9 cellular contexts compared by ENCODE assay signal in genomic region chr9:88106492-88106891, GRCh38. TPM values are rescaled to one million over a fixed set of nuclear protein-coding genes. Genes with fewer than 3 reads are reported as not detected.
A peak's percentile ranks its signal among the peaks of the same experiment; 100 is the strongest.
DNase-seq lines count a peak whose midpoint lies in the region; ATAC-seq, FAIRE-seq and TF ChIP-seq lines count a peak whose summit lies in the region.
"Had no signal": no experiment of that assay in that cellular context is flagged by ENCODE, and none has a peak within 500 bp of the region (broad histone marks: within the 10 kb centered on the region; RNA-seq: fewer than 3 reads in every experiment).

No MANE protein-coding gene starts in this region.

- H3K4me1 ChIP-seq in H1 (replicated peaks in 1 of 4; ENCODE audit: control insufficient read depth in 3 of 4, insufficient read depth in 4 of 4, low read length in 3 of 4), result peaks cover 0 to 3% (median 0%) of the 10 kb centered on the region in 4 experiments; a peak in 1 of 7 replicates
- H3K4me1 ChIP-seq in CD8-positive, alpha-beta memory T cell (ENCODE audit: insufficient read depth, low read length), result no peaks in the 10 kb centered on the region

- peaks cover 35% of the 10 kb centered on the region for H3K27me3 Mint-ChIP-seq in osteocyte (ENCODE audit: unreplicated experiment)
- peaks cover 5 to 27% of the 10 kb centered on the region in 2 donors for H3K27me3 Mint-ChIP-seq in CD8-positive, alpha-beta memory T cell

- TF ChIP-seq RAD21 in H1 (IDR thresholded peaks at IDR 0.05 in 1 of 2, conservative IDR thresholded peaks at IDR 0.05 in 1 of 2; ENCODE audit: low read depth in 2 of 2, low read length in 2 of 2), result peak; percentile 62 to 65

- H3K23ac ChIP-seq in H1 (ENCODE audit: insufficient read length), result no peak overlapping the region

- peaks cover 0 to 4% (median 0%) of the 10 kb centered on the region in 4 experiments; a peak in 1 of 7 replicates for H3K27me3 ChIP-seq in H1 (replicated peaks in 1 of 4; ENCODE audit: control insufficient read depth in 3 of 4, extremely low read depth in 1 of 4, insufficient read depth in 3 of 4, low read length in 3 of 4)
- no peaks in the 10 kb centered on the region for H3K27me3 ChIP-seq in CD8-positive, alpha-beta memory T cell (ENCODE audit: insufficient read depth, low read length, poor library complexity, severe bottlenecking)

- H3K14ac ChIP-seq in H1 (ENCODE audit: insufficient read length), result no peak overlapping the region

- H4K5ac ChIP-seq in H1 (ENCODE audit: insufficient read length, low read depth, low read length), result no peak overlapping the region

- CTCF ChIA-PET in H1 (lab: Charles Lee; ENCODE audit: partially characterized antibody), result interaction anchor here (0.8 to 1.2 kb wide), 3 partner anchors 17 to 207 kb away, joined by 3 read pairs; no protein-coding TSS in a partner anchor
- CTCF ChIA-PET in CD8-positive, alpha-beta memory T cell (lab: Charles Lee), result no interaction called here

- no peak overlapping the region for H3K4ac ChIP-seq in H1 (replicated peaks; ENCODE audit: insufficient read length, low read depth, low read length)

- no peak overlapping the region for H2BK20ac ChIP-seq in H1 (ENCODE audit: low read length)

- H3K4me3 Mint-ChIP-seq in osteocyte (ENCODE audit: unreplicated experiment), result no peak overlapping the region
- H3K4me3 Mint-ChIP-seq in CD8-positive, alpha-beta memory T cell, result no peak overlapping the region

- H3K27ac ChIP-seq in H1 (ENCODE audit: low read depth, low read length), result no peak overlapping the region
- no peak overlapping the region for H3K27ac ChIP-seq in CD8-positive, alpha-beta memory T cell (ENCODE audit: low read depth, low read length)

- no peaks in the 10 kb centered on the region for H3K36me3 Mint-ChIP-seq in osteocyte (ENCODE audit: unreplicated experiment)
- H3K36me3 Mint-ChIP-seq in CD8-positive, alpha-beta memory T cell, result no peaks in the 10 kb centered on the region

- H2BK120ac ChIP-seq in H1 (replicated peaks; ENCODE audit: low read depth, low read length), result no peak overlapping the region

- ATAC-seq in HG02610 (IDR thresholded peaks at IDR 0.05; ENCODE audit: unreplicated experiment) (no peak), GM21360 (IDR thresholded peaks at IDR 0.05; ENCODE audit: unreplicated experiment) (no peak)

- no peak overlapping the region for H3K56ac ChIP-seq in H1 (replicated peaks; ENCODE audit: insufficient read length, low read depth, low read length)

- H2BK15ac ChIP-seq in H1 (ENCODE audit: low read length), result no peak overlapping the region

- POLR2A ChIA-PET in H1 (lab: Charles Lee; ENCODE audit: partially characterized antibody), result no interaction called here
- POLR2A ChIA-PET in CD8-positive, alpha-beta memory T cell (lab: Charles Lee), result no interaction called here

- H3K4me2 ChIP-seq in H1 (ENCODE audit: insufficient read depth in 1 of 2, low read depth in 2 of 2, low read length in 2 of 2), result no peak overlapping the region

- peak; percentile 83 for FAIRE-seq in H1 (lab: Jason Lieb, UNC)

- H3K27ac Mint-ChIP-seq in osteocyte (ENCODE audit: unreplicated experiment), result no peak overlapping the region
- H3K27ac Mint-ChIP-seq in CD8-positive, alpha-beta memory T cell, result no peak overlapping the region

- 0 out of 2 replicates have a peak overlapping the region, but pooled peaks have one; percentile 83 for H2AFZ ChIP-seq in H1 (ENCODE audit: low read length)

- no peak overlapping the region for H3K18ac ChIP-seq in H1 (ENCODE audit: extremely low read depth, low read length)

- H4K8ac ChIP-seq in H1 (ENCODE audit: extremely low read depth, insufficient read depth, low read length), result no peak overlapping the region

- H2BK12ac ChIP-seq in H1 (ENCODE audit: low read depth, low read length), result no peak overlapping the region

- 65% methylated on average over 4 of the region's 4 CpGs; no CpG with 5 or more reads in 1 of the 2 experiments for WGBS in H1 (ENCODE audit: extremely low coverage in 1 of 2, insufficient coverage in 1 of 2, insufficient read length in 1 of 2, insufficient replicate concordance in 2 of 2, low coverage in 1 of 2, low lambda C conversion rate in 2 of 2, missing lambda C conversion rate in 1 of 2), 2 experiments

- H2AK5ac ChIP-seq in H1 (ENCODE audit: low read depth, low read length), result no peak overlapping the region

- H3K9me3 Mint-ChIP-seq in osteocyte (ENCODE audit: unreplicated experiment), result no peaks in the 10 kb centered on the region
- H3K9me3 Mint-ChIP-seq in CD8-positive, alpha-beta memory T cell, result no peaks in the 10 kb centered on the region

- no peak for TF ChIP-seq EP300 in H1 (IDR thresholded peaks at IDR 0.05; ENCODE audit: borderline replicate concordance in 1 of 2, low read depth in 2 of 2, low read length in 2 of 2)

- no peaks in the 10 kb centered on the region for H3K23me2 ChIP-seq in H1 (ENCODE audit: low read depth, low read length)

- H3K9ac ChIP-seq in H1 (replicated peaks in 1 of 4; ENCODE audit: extremely low read depth in 1 of 4, low read depth in 3 of 4, low read length in 3 of 4), result no peak overlapping the region

- TF ChIP-seq CTCF in H1 (IDR thresholded peaks at IDR 0.05; ENCODE audit: control extremely low read depth in 1 of 3, insufficient read depth in 1 of 3, low read depth in 1 of 3, low read length in 3 of 3) (peak; percentile 10 to 67 (median 40)), osteocyte (IDR thresholded peaks at IDR 0.05) (peak; percentile 62)

- no peak overlapping the region for H4K91ac ChIP-seq in H1 (replicated peaks; ENCODE audit: insufficient read length, low read length)

- no peak overlapping the region for H2BK5ac ChIP-seq in H1 (ENCODE audit: low read depth, low read length)

- no peaks in the 10 kb centered on the region for H3K36me3 ChIP-seq in H1 (ENCODE audit: control insufficient read depth in 2 of 4, insufficient read depth in 4 of 4, low read length in 3 of 4)
- H3K36me3 ChIP-seq in CD8-positive, alpha-beta memory T cell (ENCODE audit: insufficient read depth, low read length), result no peaks in the 10 kb centered on the region

- TF ChIP-seq POLR2A in H1 (IDR thresholded peaks at IDR 0.05; ENCODE audit: control extremely low read depth in 1 of 2, low read depth in 2 of 2, low read length in 2 of 2), result no peak

- no peaks in the 10 kb centered on the region for H3K79me1 ChIP-seq in H1 (ENCODE audit: low read depth, low read length)

- no peaks in the 10 kb centered on the region for H3K4me1 Mint-ChIP-seq in osteocyte (ENCODE audit: unreplicated experiment)
- peaks cover 0 to 7% (median 4%) of the 10 kb centered on the region in 3 donors for H3K4me1 Mint-ChIP-seq in CD8-positive, alpha-beta memory T cell

- no peaks in the 10 kb centered on the region for H4K20me1 ChIP-seq in H1 (replicated peaks in 1 of 2; ENCODE audit: control insufficient read depth in 1 of 2, insufficient read depth in 2 of 2, low read length in 2 of 2)

- H3K79me2 ChIP-seq in H1 (ENCODE audit: control insufficient read depth in 1 of 2, insufficient read depth in 2 of 2, low read length in 2 of 2), result no peaks in the 10 kb centered on the region

- no peak overlapping the region for H3K4me3 ChIP-seq in H1 (ENCODE audit: extremely low read depth in 1 of 4, insufficient read depth in 2 of 4, low read depth in 3 of 4, low read length in 4 of 4)
- no peak overlapping the region for H3K4me3 ChIP-seq in CD8-positive, alpha-beta memory T cell (ENCODE audit: low read length)

- H3K9me3 ChIP-seq in H1 (ENCODE audit: insufficient read depth in 2 of 2, low read depth in 1 of 2, low read length in 1 of 2), result no peaks in the 10 kb centered on the region
- no peaks in the 10 kb centered on the region for H3K9me3 ChIP-seq in CD8-positive, alpha-beta memory T cell (ENCODE audit: low read length)

- DNase-seq in DMS 273 (lab: John Stamatoyannopoulos, UW; ENCODE audit: unreplicated experiment) (peak; percentile 36), DMS 273 treated with DMSO at 0.1 percent for 48 hours (lab: John Stamatoyannopoulos, UW) (no peak), NCI-H226 (peak; percentile 13), H1 (ENCODE audit: low read depth in 1 of 2, low spot score in 2 of 2) (no peak), osteocyte (ENCODE audit: extremely low spot score, unreplicated experiment) (no peak)
- DNase-seq in CD8-positive, alpha-beta memory T cell, result no peak

TF ChIP-seq in H1, 55 proteins besides CTCF, POLR2A, EP300 and RAD21 (continues in another document):
- TF ChIP-seq ZNF274 (IDR thresholded peaks at IDR 0.05; ENCODE audit: borderline replicate concordance, extremely low read depth, low read length) (no peak), TBP (IDR thresholded peaks at IDR 0.05; ENCODE audit: low read depth, low read length) (no peak), TAF7 (optimal IDR thresholded peaks at IDR 0.05; ENCODE audit: borderline replicate concordance, low read depth, low read length) (no peak), RBBP5 (IDR thresholded peaks at IDR 0.05; ENCODE audit: borderline replicate concordance, low read depth, low read length) (no peak), E2F6 (IDR thresholded peaks at IDR 0.05) (peak; percentile 62), YY1 (IDR thresholded peaks at IDR 0.05; ENCODE audit: low read depth, low read length) (no peak), SIX5 (IDR thresholded peaks at IDR 0.05; ENCODE audit: low read depth, low read length) (no peak), JUND (IDR thresholded peaks at IDR 0.05; ENCODE audit: low read length) (no peak), FOSL1 (IDR thresholded peaks at IDR 0.05; ENCODE audit: insufficient read depth, low read depth, low read length) (no peak)
- TF ChIP-seq, protein P1, sequence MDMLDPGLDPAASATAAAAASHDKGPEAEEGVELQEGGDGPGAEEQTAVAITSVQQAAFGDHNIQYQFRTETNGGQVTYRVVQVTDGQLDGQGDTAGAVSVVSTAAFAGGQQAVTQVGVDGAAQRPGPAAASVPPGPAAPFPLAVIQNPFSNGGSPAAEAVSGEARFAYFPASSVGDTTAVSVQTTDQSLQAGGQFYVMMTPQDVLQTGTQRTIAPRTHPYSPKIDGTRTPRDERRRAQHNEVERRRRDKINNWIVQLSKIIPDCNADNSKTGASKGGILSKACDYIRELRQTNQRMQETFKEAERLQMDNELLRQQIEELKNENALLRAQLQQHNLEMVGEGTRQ (IDR thresholded peaks at IDR 0.05; ENCODE audit: low read length), result no peak

RNA-seq across cellular contexts. Expression of gene SPATA31C2, which starts 31.8 kb away (rescaled TPM):
- total RNA-seq in H1 (2021; fragmentation: NEBNext Ultra II Directional; extraction: Animal tissue kit (Norgen Biotek cat#: 25700)), result 0.15 and 0.20 TPM in 2 replicates
- polyA plus RNA-seq in H1 (2011; rRNA removed), result 0.17 and 0.35 TPM in 2 replicates
- polyA plus RNA-seq in H1 (2011; cell fraction: cytosol; rRNA removed), result 0.13 TPM
- polyA plus RNA-seq in H1 (2011; cell fraction: nucleus; rRNA removed), result 0.24 TPM
- polyA plus RNA-seq in H1 (2012, experiment 1 of 2), result 0.19 to 0.44 TPM (median 0.23 TPM) in 4 replicates
- polyA plus RNA-seq in H1 (2012, experiment 2 of 2), result 0.16 TPM
- 0.08 TPM for polyA plus RNA-seq in H1 (2013, experiment 1 of 2)
- polyA plus RNA-seq in H1 (2013, experiment 2 of 2), result 0.15 TPM
- 0.24 and 0.32 TPM in 2 replicates for polyA minus RNA-seq in H1 (2011; rRNA and poly(A)+ RNA removed)
- not detected for polyA minus RNA-seq in H1 (2011; cell fraction: cytosol; rRNA and poly(A)+ RNA removed)
- 0.30 TPM for polyA minus RNA-seq in H1 (2011; cell fraction: nucleus; rRNA and poly(A)+ RNA removed)
- total RNA-seq in osteocyte, result not detected in 2 replicates
- not detected for total RNA-seq in CD8-positive, alpha-beta memory T cell
- not detected for polyA plus RNA-seq in CD8-positive, alpha-beta memory T cell
- total RNA-seq: T-helper 1 cell treated with Interleukin-12 subunit alpha and Interleukin-12 subunit beta and Interleukin-4 antibody, amounts not matched to agents 30 ng/mL and 1 ng/mL, for 36 hours had no signal

Comparison
In these comparisons a context has a peak if more than half of its experiments do, and no peak if none do; other contexts are left out.
1. DNase-seq: peak in DMS 273 (single experiment) and NCI-H226 (single experiment); none in DMS 273 treated with DMSO at 0.1 percent for 48 hours (single experiment), H1 (0 of 2), osteocyte (single experiment) and CD8-positive, alpha-beta memory T cell (0 of 5).